In genomic region chr6:114844359-114844758, GRCh38 we compare ENCODE assay signal across 23 cellular contexts.
DNase-seq lines count a peak whose midpoint lies in the region; ATAC-seq, FAIRE-seq and TF ChIP-seq lines count a peak whose summit lies in the region.
"Had no signal": no experiment of that assay in that cellular context is flagged by ENCODE, and none has a peak within 500 bp of the region (broad histone marks: within the 10 kb centered on the region; RNA-seq: fewer than 3 reads in every experiment).

No MANE protein-coding gene starts in this region.

- H3K79me2 ChIP-seq in HepG2 (ENCODE audit: insufficient read depth, low read length) (no peaks in the 10 kb centered on the region), K562 (ENCODE audit: control insufficient read depth, insufficient read depth, low read length) (no peaks in the 10 kb centered on the region)

- no peak for DNase-seq in HepG2 (ENCODE audit: low spot score)
- DNase-seq in right lobe of liver = no peak
- no peak for DNase-seq in K562 (ENCODE audit: extremely low read depth in 1 of 4, low spot score in 3 of 4)
- DNase-seq: ACHN; BE2C; CD4-positive, alpha-beta memory T cell; CD4-positive, CD25-positive, alpha-beta regulatory T cell; CD8-positive, alpha-beta memory T cell; COR-L47; DMS 273 treated with DMSO at 0.1 percent for 48 hours; DMS153; DMS53; DMS79; DND-41; EL; GDM1 had no signal

- CTCF ChIA-PET in HepG2 (lab: Yijun Ruan, JAX; ENCODE audit: low intra/inter-chr PET ratio, low total read pairs) = no interaction called here
- CTCF ChIA-PET in K562 (lab: Yijun Ruan, JAX; ENCODE audit: low intra/inter-chr PET ratio) = no interaction called here

- intact Hi-C loops in HepG2 (cut with micrococcal nuclease; ENCODE audit: unreplicated experiment) (no loop called here), right lobe of liver (cut with DNase I) (no loop called here), K562 (cut with micrococcal nuclease) (no loop called here)

- no peak overlapping the region for H2AFZ ChIP-seq in HepG2 (ENCODE audit: low read length)
- no peak overlapping the region for H2AFZ ChIP-seq in K562 (ENCODE audit: low read depth, low read length)

- no peaks in the 10 kb centered on the region for H3K9me1 ChIP-seq in K562 (ENCODE audit: control insufficient read depth, insufficient read depth, low read length)

- no peak for ATAC-seq in HepG2
- no peak for ATAC-seq in right lobe of liver
- ATAC-seq in K562 = no peak
- ATAC-seq in HG03175 (IDR thresholded peaks at IDR 0.05; ENCODE audit: unreplicated experiment) = no peak
- ATAC-seq in HG03460 (IDR thresholded peaks at IDR 0.05; ENCODE audit: unreplicated experiment) = no peak
- ATAC-seq: GM12878 had no signal

- H3K4me2 ChIP-seq in HepG2 (ENCODE audit: low read depth, low read length) (no peak overlapping the region), K562 (ENCODE audit: insufficient read depth, low read length) (no peak overlapping the region)
- H3K4me2 ChIP-seq: BLaER1 had no signal

- H3K27me3 ChIP-seq in HepG2 (ENCODE audit: control insufficient read depth in 1 of 2, insufficient read depth in 2 of 2, low read length in 2 of 2) (no peaks in the 10 kb centered on the region), right lobe of liver (no peaks in the 10 kb centered on the region), K562 (ENCODE audit: control insufficient read depth in 2 of 2, insufficient read depth in 2 of 2, low read length in 2 of 2) (no peaks in the 10 kb centered on the region)
- H3K27me3 ChIP-seq: BE2C, BLaER1 had no signal

- POLR2A ChIA-PET in HepG2 (lab: Yijun Ruan, JAX) (no interaction called here), K562 (lab: Yijun Ruan, JAX) (interaction anchor here (0.6 kb wide), 1 partner anchor 148 kb away, joined by 3 read pairs; no protein-coding TSS in a partner anchor)

- H4K20me1 ChIP-seq in HepG2 (ENCODE audit: insufficient read depth, low read length) (no peaks in the 10 kb centered on the region), K562 (replicated peaks; ENCODE audit: control insufficient read depth, insufficient read depth, low read length) (no peaks in the 10 kb centered on the region)
- H4K20me1 ChIP-seq: BLaER1 had no signal

- TF ChIP-seq EP300 in HepG2 (IDR thresholded peaks at IDR 0.05; ENCODE audit: low read depth in 2 of 2, low read length in 2 of 2) (no peak), HepG2 (CRISPR knock-in tag; IDR thresholded peaks at IDR 0.05; ENCODE audit: borderline replicate concordance) (no peak), K562 (IDR thresholded peaks at IDR 0.05; ENCODE audit: low read length) (no peak)

- H3K4me3 ChIP-seq in HepG2 (replicated peaks in 1 of 3; ENCODE audit: insufficient read depth in 1 of 3, low read depth in 2 of 3, low read length in 3 of 3) (no peak overlapping the region), right lobe of liver (no peak overlapping the region), K562 (no peak overlapping the region)
- H3K4me3 ChIP-seq: BLaER1, GM12878 had no signal

- 5% methylated on average over 1 of the region's 1 CpG for WGBS in HepG2 (ENCODE audit: low lambda C conversion rate)
- WGBS in right lobe of liver (ENCODE audit: insufficient coverage, low coverage, low lambda C conversion rate, missing lambda C conversion rate) = 27% methylated on average over 1 of the region's 1 CpG
- WGBS in K562 (ENCODE audit: insufficient coverage, low coverage, missing lambda C conversion rate) = 0% methylated on average over 1 of the region's 1 CpG

- TF ChIP-seq POLR2A in HepG2 (IDR thresholded peaks at IDR 0.05; ENCODE audit: insufficient read depth in 1 of 2, low read depth in 2 of 2, low read length in 2 of 2) (no peak), right lobe of liver (IDR thresholded peaks at IDR 0.05) (no peak), K562 (conservative IDR thresholded peaks at IDR 0.05) (no peak)

- H3K36me3 ChIP-seq in HepG2 (replicated peaks in 1 of 2; ENCODE audit: control insufficient read depth in 1 of 2, insufficient read depth in 2 of 2, low read length in 2 of 2) (no peaks in the 10 kb centered on the region), right lobe of liver (no peaks in the 10 kb centered on the region), K562 (ENCODE audit: control insufficient read depth, insufficient read depth, low read length) (no peaks in the 10 kb centered on the region)
- H3K36me3 ChIP-seq: BE2C, BLaER1 had no signal

- H3K9me3 ChIP-seq in HepG2 (ENCODE audit: low read length) = no peaks in the 10 kb centered on the region
- H3K9me3 ChIP-seq in right lobe of liver = no peaks in the 10 kb centered on the region
- H3K9me3 ChIP-seq in K562 (replicated peaks; ENCODE audit: control insufficient read depth, insufficient read depth, low read depth, low read length) = no peaks in the 10 kb centered on the region
- H3K9me3 ChIP-seq: BE2C, BLaER1 had no signal

- no peak for FAIRE-seq in HepG2 (lab: Jason Lieb, UNC)
- FAIRE-seq in K562 (lab: Jason Lieb, UNC) = no peak
- FAIRE-seq: GM12878, GM12892, GM18507 had no signal

- TF ChIP-seq RAD21 in HepG2 (CRISPR knock-in tag; IDR thresholded peaks at IDR 0.05) (no peak), K562 (CRISPR knock-in tag; conservative IDR thresholded peaks at IDR 0.05 in 1 of 2, IDR thresholded peaks at IDR 0.05 in 1 of 2) (no peak)

- BruUV-seq in HepG2 (replicated peaks; lab: Mats Ljungman, UMichigan) (no TSS peak), K562 (replicated peaks; lab: Mats Ljungman, UMichigan) (no TSS peak)

- H3K9ac ChIP-seq in HepG2 (ENCODE audit: insufficient read depth, low read depth, low read length) = no peak overlapping the region
- no peak overlapping the region for H3K9ac ChIP-seq in K562 (ENCODE audit: insufficient read depth in 1 of 2, low read depth in 2 of 2, low read length in 2 of 2)
- H3K9ac ChIP-seq: BLaER1 had no signal

- H3K27ac ChIP-seq in HepG2 (ENCODE audit: extremely low read length, insufficient read depth, low read length) (no peak overlapping the region), right lobe of liver (no peak overlapping the region), K562 (ENCODE audit: extremely low read depth, low read depth, low read length) (no peak overlapping the region)
- H3K27ac ChIP-seq: 22Rv1, BLaER1 had no signal

- TF ChIP-seq CTCF in HepG2 (CRISPR knock-in tag; IDR thresholded peaks at IDR 0.05) (no peak), right lobe of liver (IDR thresholded peaks at IDR 0.05) (no peak), K562 (IDR thresholded peaks at IDR 0.05 in 2 of 3, conservative IDR thresholded peaks at IDR 0.05 in 1 of 3; ENCODE audit: insufficient read depth in 2 of 3, low read depth in 1 of 3, low read length in 3 of 3) (no peak)

- in situ Hi-C loops in HepG2 (cut with HindIII; ENCODE audit: extremely low pct_ligation_motif_present, low pct_unique_long_range_greater_than_20kb) = no loop called here
- in situ Hi-C loops in K562 (cut with MboI) = no loop called here

- H3K4me1 ChIP-seq in HepG2 (ENCODE audit: insufficient read depth, low read length) (no peaks in the 10 kb centered on the region), right lobe of liver (no peaks in the 10 kb centered on the region), K562 (replicated peaks in 1 of 2; ENCODE audit: control insufficient read depth in 2 of 2, insufficient read depth in 2 of 2, low read length in 2 of 2) (no peaks in the 10 kb centered on the region)
- H3K4me1 ChIP-seq: BE2C, BLaER1 had no signal

TF ChIP-seq in HepG2, 621 proteins besides CTCF, POLR2A, EP300 and RAD21:
- TF ChIP-seq HHEX (CRISPR knock-in tag; IDR thresholded peaks at IDR 0.05) (no peak), MAFK (conservative IDR thresholded peaks at IDR 0.05 in 1 of 2, IDR thresholded peaks at IDR 0.05 in 1 of 2; ENCODE audit: low read length in 2 of 2) (peak; percentile 93 to 97), MAFF (IDR thresholded peaks at IDR 0.05; ENCODE audit: low read depth, low read length) (peak; percentile 95), E2F2 (CRISPR knock-in tag; IDR thresholded peaks at IDR 0.05; ENCODE audit: borderline replicate concordance) (no peak)

TF ChIP-seq in K562, 482 proteins besides CTCF, POLR2A, EP300 and RAD21:
- peak; percentile 91 for TF ChIP-seq MAFF (IDR thresholded peaks at IDR 0.05; ENCODE audit: low read length)
- peak; percentile 90 for TF ChIP-seq MAFG (tag; conservative IDR thresholded peaks at IDR 0.05)
- no peak for TF ChIP-seq ZNF239 (CRISPR knock-in tag; IDR thresholded peaks at IDR 0.05)
- TF ChIP-seq MAFK (IDR thresholded peaks at IDR 0.05; ENCODE audit: low read length) = peak; percentile 94
- TF ChIP-seq ARID3A (IDR thresholded peaks at IDR 0.05; ENCODE audit: borderline replicate concordance, low read depth, low read length) = no peak
- peak; percentile 83 for TF ChIP-seq C11orf30 (IDR thresholded peaks at IDR 0.05; ENCODE audit: low read depth)
- TF ChIP-seq YY1 (IDR thresholded peaks at IDR 0.05; ENCODE audit: borderline replicate concordance in 1 of 3, control insufficient read depth in 1 of 3, extremely low read depth in 1 of 3, insufficient read depth in 3 of 3, insufficient read length in 1 of 3, insufficient replicate concordance in 2 of 3, low read depth in 1 of 3, low read length in 2 of 3) = no peak
- peak; percentile 94 for TF ChIP-seq ZNF316 (IDR thresholded peaks at IDR 0.05)
- no peak for TF ChIP-seq ZNF780A (CRISPR knock-in tag; IDR thresholded peaks at IDR 0.05)
- TF ChIP-seq L3MBTL2 (IDR thresholded peaks at IDR 0.05) = no peak
- TF ChIP-seq CREB1 (IDR thresholded peaks at IDR 0.05) = no peak
- TF ChIP-seq CREB1 (CRISPR knock-in tag; IDR thresholded peaks at IDR 0.05) = no peak

Comparison
In these comparisons a context has a peak if more than half of its experiments do, and no peak if none do; other contexts are left out.
1. Of the 241 proteins assayed by ChIP-seq in both HepG2 and K562: peak only in HepG2: none; only in K562: MAFG; in both: MAFF and MAFK; in neither: 238.